ENCODE assay signal across 19 cellular contexts in genomic region chr7:102372796-102373195, GRCh38. TPM values are rescaled to one million over a fixed set of nuclear protein-coding genes. Genes with fewer than 3 reads are reported as not detected.
"Had no signal": no experiment of that assay in that cellular context is flagged by ENCODE, and none has a peak within 500 bp of the region (broad histone marks: within the 10 kb centered on the region; RNA-seq: fewer than 3 reads in every experiment).

No MANE protein-coding gene starts in this region.

RNA-seq across cellular contexts. Expression of gene SPDYE6, which starts 16.6 kb away (rescaled TPM):
- total RNA-seq: dermis blood vessel endothelial cell; endothelial cell of umbilical vein; epithelial cell of proximal tubule; esophagus muscularis mucosa; gastrocnemius medialis; glomerular endothelial cell; heart right ventricle; kidney epithelial cell; left cardiac atrium; left lung; left ventricle myocardium superior; lower leg skin; lower lobe of right lung; lung microvascular endothelial cell; mesenteric fat pad; mesothelial cell of epicardium; mucosa of descending colon; myocyte; naive thymus-derived CD8-positive, alpha-beta T cell had no signal
